8 cellular contexts compared by ENCODE assay signal in genomic region chr11:368414-369335, GRCh38. TPM values are rescaled to one million over a fixed set of nuclear protein-coding genes. Genes with fewer than 3 reads are reported as not detected.
DNase-seq lines count a peak whose midpoint lies in the region; ATAC-seq and TF ChIP-seq lines count a peak whose summit lies in the region.

No MANE protein-coding gene starts in this region.

- H3K9me3 ChIP-seq in HEK293 (ENCODE audit: control insufficient read depth, insufficient read depth, low read depth, low read length) (no peaks in the 10 kb centered on the region), mammary epithelial cell (replicated peaks; ENCODE audit: insufficient read depth, low read length) (no peaks in the 10 kb centered on the region), MM.1S (replicated peaks; ENCODE audit: insufficient read depth, low read length) (no peaks in the 10 kb centered on the region)

- no TSS peak for BruUV-seq in mammary epithelial cell (replicated peaks; lab: Mats Ljungman, UMichigan)

- H3K36me3 ChIP-seq in HEK293 (ENCODE audit: control insufficient read depth in 2 of 2, insufficient read depth in 1 of 2, low read length in 2 of 2) (peaks cover 0 to 25% of the 10 kb centered on the region in 2 experiments; a peak in 1 of 3 replicates), mammary epithelial cell (ENCODE audit: insufficient read depth, low read length) (no peaks in the 10 kb centered on the region), MM.1S (replicated peaks; ENCODE audit: insufficient read depth, low read length) (no peaks in the 10 kb centered on the region)

- 0% methylated on average over 5 of the region's 61 CpGs for WGBS in mammary epithelial cell (ENCODE audit: low coverage, missing lambda C conversion rate)

- no peaks in the 10 kb centered on the region for H3K9me2 ChIP-seq in MM.1S (replicated peaks; ENCODE audit: insufficient read depth, low read length)

- H3K27me3 ChIP-seq in mammary epithelial cell (ENCODE audit: insufficient read depth, low read length) (peaks cover 7% of the 10 kb centered on the region), MM.1S (replicated peaks; ENCODE audit: insufficient read depth, low read length) (peaks cover 82% of the 10 kb centered on the region)

- H3K79me2 ChIP-seq in mammary epithelial cell (ENCODE audit: insufficient read depth, low read length): no peaks in the 10 kb centered on the region
- H3K79me2 ChIP-seq in MM.1S (ENCODE audit: low read length): no peaks in the 10 kb centered on the region

- H3K9ac ChIP-seq in mammary epithelial cell (ENCODE audit: insufficient read depth, low read length) (no peak overlapping the region), MM.1S (ENCODE audit: low read length) (no peak overlapping the region)

- ATAC-seq in GM18870 (IDR thresholded peaks at IDR 0.05; ENCODE audit: unreplicated experiment) (no peak), HG03442 (IDR thresholded peaks at IDR 0.05; ENCODE audit: unreplicated experiment) (no peak)

- in situ Hi-C loops in mammary epithelial cell (cut with MboI; ENCODE audit: low sequenced_read_pairs in 2 of 2): no loop called here

- H4K20me1 ChIP-seq in mammary epithelial cell (ENCODE audit: insufficient read depth, low read length) (no peaks in the 10 kb centered on the region), MM.1S (ENCODE audit: insufficient read depth, low read length) (no peaks in the 10 kb centered on the region)

- H2AFZ ChIP-seq in mammary epithelial cell (ENCODE audit: low read depth, low read length): no peak overlapping the region
- H2AFZ ChIP-seq in MM.1S (ENCODE audit: low read length): no peak overlapping the region

- TF ChIP-seq CTCF in HEK293 (tag by site-specific recombination; IDR thresholded peaks at IDR 0.05) (no peak), mammary epithelial cell (conservative IDR thresholded peaks at IDR 0.05 in 1 of 2, IDR thresholded peaks at IDR 0.05 in 1 of 2; ENCODE audit: extremely low read depth in 1 of 2, insufficient read depth in 1 of 2, low read depth in 1 of 2, low read length in 2 of 2) (no peak), MM.1S (IDR thresholded peaks at IDR 0.05; ENCODE audit: low read length) (no peak)

- no peak overlapping the region for H3K27ac ChIP-seq in HEK293 (ENCODE audit: extremely low read depth, low read depth, low read length)
- no peak overlapping the region for H3K27ac ChIP-seq in mammary epithelial cell (ENCODE audit: insufficient read depth, low read depth, low read length)
- no peak overlapping the region for H3K27ac ChIP-seq in MM.1S (ENCODE audit: low read length)

- CTCF ChIA-PET in HEK293 (lab: Yijun Ruan, JAX): interaction anchor here (1.4 kb wide), 1 partner anchor 59 kb away, joined by 4 read pairs; no protein-coding TSS in a partner anchor
- CTCF ChIA-PET in mammary epithelial cell (lab: Charles Lee; ENCODE audit: low non-redundant PET): no interaction called here

- no peaks in the 10 kb centered on the region for H3F3A ChIP-seq in MM.1S (ENCODE audit: insufficient read depth, low read length)

- H3K4me3 ChIP-seq in HEK293 (ENCODE audit: low read depth, low read length): no peak overlapping the region; the same call in none of the 2 replicates
- H3K4me3 ChIP-seq in mammary epithelial cell (replicated peaks in 1 of 3; ENCODE audit: insufficient read depth in 1 of 3, low read depth in 2 of 3, low read length in 3 of 3): peak overlapping the region in 1 of 3 experiments; percentile 25
- no peak overlapping the region for H3K4me3 ChIP-seq in MM.1S (ENCODE audit: low read length)

- dilution Hi-C loops in mammary epithelial cell (cut with HindIII; ENCODE audit: low sequenced_read_pairs): no loop called here

- POLR2A ChIA-PET in HEK293 (lab: Yijun Ruan, JAX): no interaction called here

- H3K4me1 ChIP-seq in HEK293 (ENCODE audit: control insufficient read depth, insufficient read depth, low read length) (no peaks in the 10 kb centered on the region), mammary epithelial cell (ENCODE audit: insufficient read depth, low read length) (peaks cover 30% of the 10 kb centered on the region), MM.1S (ENCODE audit: low read length) (0 out of 2 replicates have a peak, but pooled peaks cover 3% of the 10 kb centered on the region)

- H3K4me2 ChIP-seq in mammary epithelial cell (ENCODE audit: insufficient read depth, low read depth, low read length): peak overlapping the region; percentile 13
- no peak overlapping the region for H3K4me2 ChIP-seq in MM.1S (ENCODE audit: low read depth, low read length)

- intact Hi-C loops in mammary epithelial cell (cut with micrococcal nuclease): no loop called here

- DNase-seq in AG08395 (ENCODE audit: low spot score) (peak; percentile 39), mammary epithelial cell (no peak), myocyte (ENCODE audit: low read depth) (peak; percentile 62), MM.1S (no peak)
- DNase-seq in effector CD8-positive, alpha-beta T cell (lab: John Stamatoyannopoulos, UW): no peak

TF ChIP-seq in HEK293, 187 proteins besides CTCF, POLR2A, EP300 and RAD21 (continues in another document):
- TF ChIP-seq ATF2 (tag by site-specific recombination; IDR thresholded peaks at IDR 0.05; ENCODE audit: low read depth) (no peak), INSM2 (tag by site-specific recombination; IDR thresholded peaks at IDR 0.05) (no peak), ZNF121 (tag by site-specific recombination; IDR thresholded peaks at IDR 0.05) (no peak), ZNF600 (tag by site-specific recombination; IDR thresholded peaks at IDR 0.05) (0 out of 2 replicates have a peak, but pooled peaks have one; percentile 33), ZNF280D (tag by site-specific recombination; IDR thresholded peaks at IDR 0.05) (no peak), SP2 (tag by site-specific recombination; IDR thresholded peaks at IDR 0.05) (0 out of 2 replicates have a peak, but pooled peaks have one; percentile 5), ZNF155 (tag by site-specific recombination; IDR thresholded peaks at IDR 0.05) (no peak), ZNF202 (tag by site-specific recombination; IDR thresholded peaks at IDR 0.05; ENCODE audit: borderline replicate concordance) (no peak)

RNA-seq across cellular contexts. Expression of gene B4GALNT4, which starts 0.6 kb away (rescaled TPM):
- 10 to 100 TPM in 1 of 2 donors, 1 to 10 TPM in 1; 1.5 to 16.2 TPM for total RNA-seq in mammary epithelial cell
- 7.6 TPM for polyA plus RNA-seq in mammary epithelial cell
- polyA minus RNA-seq in mammary epithelial cell: 5.0 TPM
- 0.40 and 1.3 TPM in 2 replicates for total RNA-seq in myocyte
- 0.15 TPM for polyA plus RNA-seq in myocyte (2012)

RNA-seq across cellular contexts. Expression of gene PKP3, which starts 25.3 kb away (rescaled TPM):
- total RNA-seq in mammary epithelial cell (100 to 1,000 TPM; 248 to 274 TPM), myocyte (1.4 and 8.9 TPM in 2 replicates)
- 149 TPM for polyA plus RNA-seq in mammary epithelial cell
- polyA minus RNA-seq in mammary epithelial cell: 62.8 TPM
- polyA plus RNA-seq in myocyte (2012): 1.2 TPM

RNA-seq across cellular contexts. Expression of gene SIGIRR, which starts 46.1 kb away (rescaled TPM):
- 1 to 10 TPM; 1.8 to 5.4 TPM for total RNA-seq in mammary epithelial cell
- polyA plus RNA-seq in mammary epithelial cell: 1.6 TPM
- polyA minus RNA-seq in mammary epithelial cell: not detected
- 1.5 and 1.7 TPM in 2 replicates for total RNA-seq in myocyte
- polyA plus RNA-seq in myocyte (2012): 2.1 TPM

RNA-seq across cellular contexts. Expression of gene IFITM3, which starts 48.0 kb away (rescaled TPM):
- total RNA-seq in mammary epithelial cell (100 to 1,000 TPM in 1 of 2 donors, 10 to 100 TPM in 1; 58.7 to 211 TPM), myocyte (33.1 and 57.7 TPM in 2 replicates)
- polyA plus RNA-seq in mammary epithelial cell: 230 TPM
- 231 TPM for polyA minus RNA-seq in mammary epithelial cell
- 352 TPM for polyA plus RNA-seq in myocyte (2012)

RNA-seq across cellular contexts. Expression of gene IFITM1, which starts 54.8 kb away (rescaled TPM):
- total RNA-seq in mammary epithelial cell (1 to 10 TPM; 1.7 to 2.8 TPM), myocyte (14.3 and 17.3 TPM in 2 replicates)
- polyA plus RNA-seq in mammary epithelial cell: 5.1 TPM
- 2.0 TPM for polyA minus RNA-seq in mammary epithelial cell
- 0.97 TPM for polyA plus RNA-seq in myocyte (2012)

Comparison
In these comparisons a context has a peak if more than half of its experiments do, and no peak if none do; other contexts are left out.
1. DNase-seq: peak in AG08395 (single experiment) and myocyte (single experiment); none in mammary epithelial cell (single experiment), effector CD8-positive, alpha-beta T cell (single experiment) and MM.1S (single experiment).
2. RNA of gene PKP3, which starts 25.3 kb away (total RNA-seq): 248 to 274 TPM in mammary epithelial cell; 1.4 to 8.9 TPM in myocyte; every median in the first group is over 10 times any median in the second.